In genomic region chr12:56657416-56658379, GRCh38 we compare ENCODE assay signal across 16 cellular contexts.
DNase-seq lines count a peak whose midpoint lies in the region; ATAC-seq and TF ChIP-seq lines count a peak whose summit lies in the region.
"Had no signal": no experiment of that assay in that cellular context is flagged by ENCODE, and none has a peak within 500 bp of the region (broad histone marks: within the 10 kb centered on the region; RNA-seq: fewer than 3 reads in every experiment).

No MANE protein-coding gene starts in this region.

- no peak overlapping the region for H3K4me3 ChIP-seq in GM12865 (ENCODE audit: low read depth, low read length)
- H3K4me3 ChIP-seq: BLaER1 treated with 17β-estradiol and CSF1 and Interleukin-3, amounts not matched to agents 10 nM and 100 nM; colonic mucosa had no signal

- no peak for TF ChIP-seq CTCF in GM12865 (IDR thresholded peaks at IDR 0.05; ENCODE audit: insufficient read depth, low read depth, low read length, missing control alignments)

- DNase-seq in GM12865 (ENCODE audit: low read depth) (peak; percentile 47), NCI-H226 (peak; percentile 70), ecto neural progenitor cell (ENCODE audit: low spot score) (peak; percentile 21), NOMO-1 treated with DMSO at 0.1 percent for 48 hours (lab: John Stamatoyannopoulos, UW; ENCODE audit: unreplicated experiment) (no peak), T-helper 9 cell (no peak), HCEC 1CT (no peak)
- no peak for DNase-seq in effector CD8-positive, alpha-beta T cell (lab: John Stamatoyannopoulos, UW)
- DNase-seq: activated CD4-positive, alpha-beta T cell treated with anti-CD3 and anti-CD28 coated beads, Interleukin-2, amount 10 ng/mL, durations not matched to agents 7 days and 5 days; amygdala; colonic mucosa; DMS79 treated with DMSO at 0.1 percent for 48 hours; NCI-H524; substantia nigra had no signal

- peak; percentile 59 for ATAC-seq in GM18909 (IDR thresholded peaks at IDR 0.05; ENCODE audit: poor library complexity, unreplicated experiment)
- ATAC-seq: HCT116 had no signal

Comparison
In these comparisons a context has a peak if more than half of its experiments do, and no peak if none do; other contexts are left out.
1. DNase-seq: peak in GM12865 (single experiment), NCI-H226 (single experiment) and ecto neural progenitor cell (single experiment); none in NOMO-1 treated with DMSO at 0.1 percent for 48 hours (single experiment), T-helper 9 cell (single experiment), HCEC 1CT (single experiment) and effector CD8-positive, alpha-beta T cell (single experiment).